In the genomic region with DNA sequence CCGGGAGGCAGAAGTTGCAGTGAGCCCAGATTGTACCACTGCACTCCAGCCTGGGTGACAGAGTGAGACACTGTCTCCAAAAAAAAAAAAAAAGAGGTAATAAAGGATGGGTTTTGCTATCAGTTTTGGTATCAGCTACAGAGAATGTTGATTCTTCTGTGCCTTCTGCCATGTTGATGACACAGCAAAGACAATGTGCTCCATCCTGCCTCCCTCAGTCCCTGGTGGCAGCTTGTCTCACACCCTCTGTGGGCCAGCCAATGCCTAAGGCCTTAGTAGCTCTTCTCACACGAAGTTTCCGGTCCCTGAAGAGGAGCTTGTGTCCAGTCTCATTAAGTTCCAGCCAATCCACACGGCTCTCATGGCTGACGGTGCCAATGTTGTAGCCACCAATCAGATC, we compare ENCODE assay signal across 2 cellular contexts.
TF ChIP-seq lines count a peak whose summit lies in the region.

No MANE protein-coding gene starts in this region.

TF ChIP-seq in A549, 52 proteins besides CTCF, POLR2A, EP300 and RAD21:
- no peak for TF ChIP-seq SMC3 (IDR thresholded peaks at IDR 0.05)
- TF ChIP-seq RNF2 (IDR thresholded peaks at IDR 0.05; ENCODE audit: borderline replicate concordance, low read depth), result no peak
- TF ChIP-seq FOSL2 (IDR thresholded peaks at IDR 0.05), result no peak
- no peak for TF ChIP-seq FOSL2 (CRISPR knock-in tag; IDR thresholded peaks at IDR 0.05)

TF ChIP-seq in K562, 482 proteins besides CTCF, POLR2A, EP300 and RAD21 (continues in another document):
- TF ChIP-seq ZNF239 (CRISPR knock-in tag; IDR thresholded peaks at IDR 0.05), result no peak
- TF ChIP-seq HNRNPK (IDR thresholded peaks at IDR 0.05; ENCODE audit: low read depth, low read length, poor library complexity, severe bottlenecking), result no peak
- no peak for TF ChIP-seq COPS2 (conservative IDR thresholded peaks at IDR 0.05)
- no peak for TF ChIP-seq PHTF2 (CRISPR knock-in tag; IDR thresholded peaks at IDR 0.05)
- no peak for TF ChIP-seq HES1 (IDR thresholded peaks at IDR 0.05; ENCODE audit: low read depth)
- TF ChIP-seq, protein P1, sequence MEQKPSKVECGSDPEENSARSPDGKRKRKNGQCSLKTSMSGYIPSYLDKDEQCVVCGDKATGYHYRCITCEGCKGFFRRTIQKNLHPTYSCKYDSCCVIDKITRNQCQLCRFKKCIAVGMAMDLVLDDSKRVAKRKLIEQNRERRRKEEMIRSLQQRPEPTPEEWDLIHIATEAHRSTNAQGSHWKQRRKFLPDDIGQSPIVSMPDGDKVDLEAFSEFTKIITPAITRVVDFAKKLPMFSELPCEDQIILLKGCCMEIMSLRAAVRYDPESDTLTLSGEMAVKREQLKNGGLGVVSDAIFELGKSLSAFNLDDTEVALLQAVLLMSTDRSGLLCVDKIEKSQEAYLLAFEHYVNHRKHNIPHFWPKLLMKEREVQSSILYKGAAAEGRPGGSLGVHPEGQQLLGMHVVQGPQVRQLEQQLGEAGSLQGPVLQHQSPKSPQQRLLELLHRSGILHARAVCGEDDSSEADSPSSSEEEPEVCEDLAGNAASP (IDR thresholded peaks at IDR 0.05), result no peak
- TF ChIP-seq SIX5 (IDR thresholded peaks at IDR 0.05; ENCODE audit: borderline replicate concordance in 1 of 2, insufficient read depth in 1 of 2, low read depth in 1 of 2, low read length in 2 of 2), result no peak
- peak; percentile 52; the same call in 1 of the 2 replicates for TF ChIP-seq EHMT2 (IDR thresholded peaks at IDR 0.05)
- TF ChIP-seq PHF8 (IDR thresholded peaks at IDR 0.05; ENCODE audit: borderline replicate concordance, low read length), result no peak
- TF ChIP-seq CEBPG (CRISPR knock-in tag; IDR thresholded peaks at IDR 0.05), result no peak
- TF ChIP-seq CEBPG (tag; conservative IDR thresholded peaks at IDR 0.05 in 1 of 2, IDR thresholded peaks at IDR 0.05 in 1 of 2), result no peak
- TF ChIP-seq, protein P2, sequence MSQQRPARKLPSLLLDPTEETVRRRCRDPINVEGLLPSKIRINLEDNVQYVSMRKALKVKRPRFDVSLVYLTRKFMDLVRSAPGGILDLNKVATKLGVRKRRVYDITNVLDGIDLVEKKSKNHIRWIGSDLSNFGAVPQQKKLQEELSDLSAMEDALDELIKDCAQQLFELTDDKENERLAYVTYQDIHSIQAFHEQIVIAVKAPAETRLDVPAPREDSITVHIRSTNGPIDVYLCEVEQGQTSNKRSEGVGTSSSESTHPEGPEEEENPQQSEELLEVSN (IDR thresholded peaks at IDR 0.05; ENCODE audit: borderline replicate concordance in 1 of 2, extremely low read depth in 1 of 2, insufficient read depth in 1 of 2, insufficient read length in 1 of 2, low read depth in 1 of 2, low read length in 1 of 2, poor library complexity in 1 of 2, severe bottlenecking in 1 of 2), result no peak
- TF ChIP-seq, protein P3, sequence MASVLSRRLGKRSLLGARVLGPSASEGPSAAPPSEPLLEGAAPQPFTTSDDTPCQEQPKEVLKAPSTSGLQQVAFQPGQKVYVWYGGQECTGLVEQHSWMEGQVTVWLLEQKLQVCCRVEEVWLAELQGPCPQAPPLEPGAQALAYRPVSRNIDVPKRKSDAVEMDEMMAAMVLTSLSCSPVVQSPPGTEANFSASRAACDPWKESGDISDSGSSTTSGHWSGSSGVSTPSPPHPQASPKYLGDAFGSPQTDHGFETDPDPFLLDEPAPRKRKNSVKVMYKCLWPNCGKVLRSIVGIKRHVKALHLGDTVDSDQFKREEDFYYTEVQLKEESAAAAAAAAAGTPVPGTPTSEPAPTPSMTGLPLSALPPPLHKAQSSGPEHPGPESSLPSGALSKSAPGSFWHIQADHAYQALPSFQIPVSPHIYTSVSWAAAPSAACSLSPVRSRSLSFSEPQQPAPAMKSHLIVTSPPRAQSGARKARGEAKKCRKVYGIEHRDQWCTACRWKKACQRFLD (CRISPR knock-in tag; IDR thresholded peaks at IDR 0.05), result 0 out of 2 replicates have a peak, but pooled peaks have one; percentile 28
- no peak for TF ChIP-seq CREB3L1 (IDR thresholded peaks at IDR 0.05; ENCODE audit: borderline replicate concordance, low read depth)
- TF ChIP-seq MAFG (tag; conservative IDR thresholded peaks at IDR 0.05), result peak; percentile 80
- no peak for TF ChIP-seq ETS2 (tag; IDR thresholded peaks at IDR 0.05; ENCODE audit: borderline replicate concordance, poor library complexity, severe bottlenecking)
- TF ChIP-seq MCM3 (IDR thresholded peaks at IDR 0.05), result no peak
- TF ChIP-seq MAFK (IDR thresholded peaks at IDR 0.05; ENCODE audit: low read length), result peak; percentile 48; the same call in 1 of the 2 replicates
- TF ChIP-seq LARP7 (IDR thresholded peaks at IDR 0.05), result no peak
- TF ChIP-seq KHSRP (IDR thresholded peaks at IDR 0.05), result no peak
- TF ChIP-seq NUFIP1 (IDR thresholded peaks at IDR 0.05; ENCODE audit: partially characterized antibody), result no peak
- TF ChIP-seq, protein P4, sequence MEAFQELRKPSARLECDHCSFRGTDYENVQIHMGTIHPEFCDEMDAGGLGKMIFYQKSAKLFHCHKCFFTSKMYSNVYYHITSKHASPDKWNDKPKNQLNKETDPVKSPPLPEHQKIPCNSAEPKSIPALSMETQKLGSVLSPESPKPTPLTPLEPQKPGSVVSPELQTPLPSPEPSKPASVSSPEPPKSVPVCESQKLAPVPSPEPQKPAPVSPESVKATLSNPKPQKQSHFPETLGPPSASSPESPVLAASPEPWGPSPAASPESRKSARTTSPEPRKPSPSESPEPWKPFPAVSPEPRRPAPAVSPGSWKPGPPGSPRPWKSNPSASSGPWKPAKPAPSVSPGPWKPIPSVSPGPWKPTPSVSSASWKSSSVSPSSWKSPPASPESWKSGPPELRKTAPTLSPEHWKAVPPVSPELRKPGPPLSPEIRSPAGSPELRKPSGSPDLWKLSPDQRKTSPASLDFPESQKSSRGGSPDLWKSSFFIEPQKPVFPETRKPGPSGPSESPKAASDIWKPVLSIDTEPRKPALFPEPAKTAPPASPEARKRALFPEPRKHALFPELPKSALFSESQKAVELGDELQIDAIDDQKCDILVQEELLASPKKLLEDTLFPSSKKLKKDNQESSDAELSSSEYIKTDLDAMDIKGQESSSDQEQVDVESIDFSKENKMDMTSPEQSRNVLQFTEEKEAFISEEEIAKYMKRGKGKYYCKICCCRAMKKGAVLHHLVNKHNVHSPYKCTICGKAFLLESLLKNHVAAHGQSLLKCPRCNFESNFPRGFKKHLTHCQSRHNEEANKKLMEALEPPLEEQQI (IDR thresholded peaks at IDR 0.05), result no peak
- TF ChIP-seq BCL6 (CRISPR knock-in tag; IDR thresholded peaks at IDR 0.05), result no peak
- TF ChIP-seq HIVEP1 (CRISPR knock-in tag; IDR thresholded peaks at IDR 0.05), result no peak
- peak; percentile 53 for TF ChIP-seq PRDM10 (IDR thresholded peaks at IDR 0.05; ENCODE audit: partially characterized antibody)
- no peak for TF ChIP-seq VEZF1 (CRISPR knock-in tag; IDR thresholded peaks at IDR 0.05)
- TF ChIP-seq PHB2 (IDR thresholded peaks at IDR 0.05; ENCODE audit: low read depth), result no peak
- TF ChIP-seq, protein P5, sequence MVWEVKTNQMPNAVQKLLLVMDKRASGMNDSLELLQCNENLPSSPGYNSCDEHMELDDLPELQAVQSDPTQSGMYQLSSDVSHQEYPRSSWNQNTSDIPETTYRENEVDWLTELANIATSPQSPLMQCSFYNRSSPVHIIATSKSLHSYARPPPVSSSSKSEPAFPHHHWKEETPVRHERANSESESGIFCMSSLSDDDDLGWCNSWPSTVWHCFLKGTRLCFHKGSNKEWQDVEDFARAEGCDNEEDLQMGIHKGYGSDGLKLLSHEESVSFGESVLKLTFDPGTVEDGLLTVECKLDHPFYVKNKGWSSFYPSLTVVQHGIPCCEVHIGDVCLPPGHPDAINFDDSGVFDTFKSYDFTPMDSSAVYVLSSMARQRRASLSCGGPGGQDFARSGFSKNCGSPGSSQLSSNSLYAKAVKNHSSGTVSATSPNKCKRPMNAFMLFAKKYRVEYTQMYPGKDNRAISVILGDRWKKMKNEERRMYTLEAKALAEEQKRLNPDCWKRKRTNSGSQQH (CRISPR knock-in tag; IDR thresholded peaks at IDR 0.05), result no peak
- no peak for TF ChIP-seq CHD1 (IDR thresholded peaks at IDR 0.05; ENCODE audit: low read length)
- 0 out of 2 replicates have a peak, but pooled peaks have one; percentile 43 for TF ChIP-seq ZNF592 (IDR thresholded peaks at IDR 0.05)
- no peak for TF ChIP-seq WHSC1 (IDR thresholded peaks at IDR 0.05; ENCODE audit: low read length)
- no peak for TF ChIP-seq POLR2G (IDR thresholded peaks at IDR 0.05; ENCODE audit: low read depth, low read length)
- no peak for TF ChIP-seq JUNB (CRISPR knock-in tag; conservative IDR thresholded peaks at IDR 0.05)
- TF ChIP-seq U2AF1 (optimal IDR thresholded peaks at IDR 0.05; ENCODE audit: low read depth, low read length), result no peak
- TF ChIP-seq NR2C2 (CRISPR knock-in tag; IDR thresholded peaks at IDR 0.05), result no peak
- TF ChIP-seq NR2C2 (tag; IDR thresholded peaks at IDR 0.05), result no peak
- TF ChIP-seq NR4A1 (CRISPR knock-in tag; IDR thresholded peaks at IDR 0.05), result no peak
- no peak for TF ChIP-seq NR4A1 (tag; IDR thresholded peaks at IDR 0.05)
